In the genomic region with DNA sequence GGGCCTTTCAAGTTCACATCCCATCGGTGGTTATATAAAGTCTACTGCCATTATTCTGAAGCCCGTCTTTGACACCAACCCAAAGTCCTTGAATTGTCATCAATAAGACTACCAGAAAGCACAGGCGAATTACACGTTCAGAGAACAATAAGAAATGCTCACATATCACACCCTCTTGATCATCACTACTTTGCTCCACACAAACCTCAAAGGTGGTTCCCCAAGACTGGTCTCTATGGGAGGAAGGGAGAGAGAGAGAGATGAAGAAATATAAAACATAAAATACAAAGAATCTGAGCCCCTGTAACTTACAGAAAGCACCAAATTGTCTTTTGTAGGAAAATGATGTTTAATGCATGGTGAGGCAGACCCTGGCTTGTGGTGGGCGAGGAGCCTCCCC, we compare ENCODE assay signal across 12 cellular contexts. TPM values are rescaled to one million over a fixed set of nuclear protein-coding genes. Genes with fewer than 3 reads are reported as not detected.
DNase-seq lines count a peak whose midpoint lies in the region; ATAC-seq and TF ChIP-seq lines count a peak whose summit lies in the region.
"Had no signal": no experiment of that assay in that cellular context is flagged by ENCODE, and none has a peak within 500 bp of the region (broad histone marks: within the 10 kb centered on the region; RNA-seq: fewer than 3 reads in every experiment).

No MANE protein-coding gene starts in this region.

- peaks cover 17% of the 10 kb centered on the region for H3K36me3 ChIP-seq in RWPE2 (ENCODE audit: low read depth)

- H3K4me3 Mint-ChIP-seq in activated CD4-positive, alpha-beta T cell treated with anti-CD3 and anti-CD28 coated beads, Interleukin-2, amount 10 ng/mL, durations not matched to agents 7 days and 5 days, result no peak overlapping the region
- H3K4me3 Mint-ChIP-seq in stimulated activated naive CD8-positive, alpha-beta T cell treated with anti-CD3 and anti-CD28 coated beads, Interleukin-15, Interleukin-2, amounts not matched to agents 100 ng/mL and 50 ng/mL, for 24 hours, result peak overlapping the region; percentile 89
- H3K4me3 Mint-ChIP-seq in H9, result no peak overlapping the region

- H3K27ac Mint-ChIP-seq in activated CD4-positive, alpha-beta T cell treated with anti-CD3 and anti-CD28 coated beads, Interleukin-2, amount 10 ng/mL, durations not matched to agents 7 days and 5 days, result peak overlapping the region; percentile 61
- peak overlapping the region; percentile 86 for H3K27ac Mint-ChIP-seq in stimulated activated naive CD8-positive, alpha-beta T cell treated with anti-CD3 and anti-CD28 coated beads, Interleukin-15, Interleukin-2, amounts not matched to agents 100 ng/mL and 50 ng/mL, for 24 hours
- no peak overlapping the region for H3K27ac Mint-ChIP-seq in H9

- CTCF ChIA-PET in activated CD4-positive, alpha-beta T cell treated with anti-CD3 and anti-CD28 coated beads, Interleukin-2, amount 10 ng/mL, durations not matched to agents 7 days and 5 days (lab: Charles Lee), result interaction anchor here (1.8 kb wide), 1 partner anchor 128 kb away, joined by 7 read pairs; no protein-coding TSS in a partner anchor

- H2AK5ac ChIP-seq in H9 (ENCODE audit: insufficient read length, low read length), result no peak overlapping the region

- no peak overlapping the region for H2BK15ac ChIP-seq in H9 (ENCODE audit: low read depth, low read length)

- no peak overlapping the region for H4K91ac ChIP-seq in H9 (ENCODE audit: insufficient read length, low read depth, low read length)

- H3K9me3 ChIP-seq in RWPE2 (ENCODE audit: severe bottlenecking) (no peaks in the 10 kb centered on the region), H9 (ENCODE audit: control insufficient read depth, low read depth, low read length) (no peaks in the 10 kb centered on the region)
- H3K9me3 ChIP-seq: tibial nerve had no signal

- H3K23me2 ChIP-seq in H9 (ENCODE audit: insufficient read length, low read depth, low read length, poor library complexity, severe bottlenecking), result peaks cover 6% of the 10 kb centered on the region

- H4K20me1 ChIP-seq in H9 (ENCODE audit: control insufficient read depth, insufficient read depth, insufficient read length), result no peaks in the 10 kb centered on the region

- no peak overlapping the region for H2BK5ac ChIP-seq in H9 (ENCODE audit: insufficient read length, low read length)

- ATAC-seq in RWPE2 (ENCODE audit: low read depth), result no peak

- 0 out of 2 replicates have a peak, but pooled peaks cover 2% of the 10 kb centered on the region for H3K79me2 ChIP-seq in H9 (ENCODE audit: insufficient read depth, low read length)

- no peaks in the 10 kb centered on the region for H3K27me3 Mint-ChIP-seq in activated CD4-positive, alpha-beta T cell treated with anti-CD3 and anti-CD28 coated beads, Interleukin-2, amount 10 ng/mL, durations not matched to agents 7 days and 5 days
- no peaks in the 10 kb centered on the region for H3K27me3 Mint-ChIP-seq in stimulated activated naive CD8-positive, alpha-beta T cell treated with anti-CD3 and anti-CD28 coated beads, Interleukin-15, Interleukin-2, amounts not matched to agents 100 ng/mL and 50 ng/mL, for 24 hours
- H3K27me3 Mint-ChIP-seq in H9 (ENCODE audit: low read depth), result peaks cover 23% of the 10 kb centered on the region

- TF ChIP-seq CTCF in RWPE2 (IDR thresholded peaks at IDR 0.05; ENCODE audit: poor library complexity, severe bottlenecking) (no peak), H9 (conservative IDR thresholded peaks at IDR 0.05) (no peak)

- H3K14ac ChIP-seq in H9 (ENCODE audit: insufficient read depth, low read length), result no peak overlapping the region

- no peak overlapping the region for H3K9ac ChIP-seq in H9 (ENCODE audit: extremely low read depth, insufficient read length, low read length)

- H3K4me1 ChIP-seq in RWPE2 (ENCODE audit: insufficient read depth, poor library complexity, severe bottlenecking) (peaks cover 50% of the 10 kb centered on the region), H9 (ENCODE audit: insufficient read depth, low read length) (no peaks in the 10 kb centered on the region; the same call in 1 of the 2 replicates)

- H3K4me2 ChIP-seq in H9 (ENCODE audit: insufficient read depth, insufficient read length, low read length), result no peak overlapping the region

- no peak overlapping the region for H2BK12ac ChIP-seq in H9 (ENCODE audit: insufficient read length, low read depth, low read length)

- H3K36me3 Mint-ChIP-seq in activated CD4-positive, alpha-beta T cell treated with anti-CD3 and anti-CD28 coated beads, Interleukin-2, amount 10 ng/mL, durations not matched to agents 7 days and 5 days (ENCODE audit: low read depth), result peaks cover 31% of the 10 kb centered on the region
- peaks cover 25% of the 10 kb centered on the region for H3K36me3 Mint-ChIP-seq in stimulated activated naive CD8-positive, alpha-beta T cell treated with anti-CD3 and anti-CD28 coated beads, Interleukin-15, Interleukin-2, amounts not matched to agents 100 ng/mL and 50 ng/mL, for 24 hours (ENCODE audit: low read depth)
- peaks cover 0 to 6% (median 0%) of the 10 kb centered on the region in 3 experiments; a peak in 1 of 7 replicates for H3K36me3 Mint-ChIP-seq in H9 (ENCODE audit: insufficient read depth in 1 of 3, low read depth in 3 of 3)

- H3K23ac ChIP-seq in H9 (ENCODE audit: insufficient read length, low read depth, low read length), result no peak overlapping the region

- H3K79me1 ChIP-seq in H9 (ENCODE audit: insufficient read depth, low read depth, low read length, poor library complexity, severe bottlenecking), result no peaks in the 10 kb centered on the region

- H3K27me3 ChIP-seq in RWPE2 (ENCODE audit: insufficient read depth, poor library complexity, severe bottlenecking) (no peaks in the 10 kb centered on the region), H9 (ENCODE audit: insufficient read depth, low read length) (peaks cover 4% of the 10 kb centered on the region; the same call in 1 of the 2 replicates)
- H3K27me3 ChIP-seq: tibial nerve had no signal

- no peak overlapping the region for H4K8ac ChIP-seq in H9 (replicated peaks; ENCODE audit: insufficient read length, low read depth, low read length)

- H3T11ph ChIP-seq in H9 (ENCODE audit: low read length), result no peak overlapping the region

- no peak overlapping the region for H3K4me3 ChIP-seq in RWPE2 (ENCODE audit: severe bottlenecking)
- H3K4me3 ChIP-seq: tibial nerve had no signal

- H3K4me1 Mint-ChIP-seq in activated CD4-positive, alpha-beta T cell treated with anti-CD3 and anti-CD28 coated beads, Interleukin-2, amount 10 ng/mL, durations not matched to agents 7 days and 5 days, result peaks cover 68% of the 10 kb centered on the region
- peaks cover 78% of the 10 kb centered on the region for H3K4me1 Mint-ChIP-seq in stimulated activated naive CD8-positive, alpha-beta T cell treated with anti-CD3 and anti-CD28 coated beads, Interleukin-15, Interleukin-2, amounts not matched to agents 100 ng/mL and 50 ng/mL, for 24 hours (ENCODE audit: low read depth)
- H3K4me1 Mint-ChIP-seq in H9, result peaks cover 22 to 24% of the 10 kb centered on the region in 2 experiments

- no peak overlapping the region for H3K18ac ChIP-seq in H9 (ENCODE audit: insufficient read length, low read depth, low read length)

- H3K4ac ChIP-seq in H9 (ENCODE audit: low read depth, low read length), result no peak overlapping the region

- no peak overlapping the region for H2AFZ ChIP-seq in H9 (ENCODE audit: low read length)

- H3K56ac ChIP-seq in H9 (ENCODE audit: insufficient read length, low read depth, low read length), result no peak overlapping the region

- POLR2A ChIA-PET in activated CD4-positive, alpha-beta T cell treated with anti-CD3 and anti-CD28 coated beads, Interleukin-2, amount 10 ng/mL, durations not matched to agents 7 days and 5 days (lab: Charles Lee), result no interaction called here

- peak overlapping the region; percentile 95 for H3K27ac ChIP-seq in RWPE2 (ENCODE audit: poor library complexity, severe bottlenecking)
- no peak overlapping the region for H3K27ac ChIP-seq in H9 (ENCODE audit: insufficient read length, low read depth, low read length)
- H3K27ac ChIP-seq: tibial nerve had no signal

- H2BK120ac ChIP-seq in H9 (ENCODE audit: low read depth, low read length, poor library complexity, severe bottlenecking), result no peak overlapping the region

- H3K9me3 Mint-ChIP-seq in activated CD4-positive, alpha-beta T cell treated with anti-CD3 and anti-CD28 coated beads, Interleukin-2, amount 10 ng/mL, durations not matched to agents 7 days and 5 days, result no peaks in the 10 kb centered on the region
- no peaks in the 10 kb centered on the region for H3K9me3 Mint-ChIP-seq in stimulated activated naive CD8-positive, alpha-beta T cell treated with anti-CD3 and anti-CD28 coated beads, Interleukin-15, Interleukin-2, amounts not matched to agents 100 ng/mL and 50 ng/mL, for 24 hours
- no peaks in the 10 kb centered on the region; a peak in 1 of 5 replicates for H3K9me3 Mint-ChIP-seq in H9

- peak; percentile 44 for DNase-seq in activated CD4-positive, alpha-beta T cell treated with anti-CD3 and anti-CD28 coated beads, Interleukin-2, amount 10 ng/mL, durations not matched to agents 7 days and 5 days
- DNase-seq in activated CD4-positive, alpha-beta T cell treated with anti-CD3 and anti-CD28 coated beads, Interleukin-2, amount 50 U/mL, for 4 hours, result no peak
- DNase-seq in RWPE2 (ENCODE audit: low spot score) (no peak), iris pigment epithelial cell (ENCODE audit: low read depth) (peak; percentile 35), globus pallidus (ENCODE audit: low spot score) (no peak), cortex of kidney (lab: John Stamatoyannopoulos, UW) (no peak), H9 (no peak)
- DNase-seq: DMS 273 treated with DMSO at 0.1 percent for 48 hours, foreskin fibroblast, OCI-M1 had no signal

- H2BK20ac ChIP-seq in H9 (ENCODE audit: low read depth, low read length, poor library complexity, severe bottlenecking), result no peak overlapping the region

- no CpG with 5 or more reads among the region's 5 CpGs for WGBS in H9 (ENCODE audit: extremely low coverage, insufficient read length, low lambda C conversion rate)

- no peak overlapping the region for H4K5ac ChIP-seq in H9 (ENCODE audit: insufficient read length, low read depth, low read length)

RNA-seq across cellular contexts. Expression of a gene that starts 4.4 kb away (rescaled TPM):
- total RNA-seq in activated CD4-positive, alpha-beta T cell treated with anti-CD3 and anti-CD28 coated beads, Interleukin-2, amount 10 ng/mL, durations not matched to agents 7 days and 5 days, result 10 to 100 TPM; 22.5 to 27.5 TPM
- 19.0 and 21.9 TPM in 2 replicates for total RNA-seq in H9 (2021)

RNA-seq across cellular contexts. Expression of a gene that starts 55.7 kb away (rescaled TPM):
- total RNA-seq in activated CD4-positive, alpha-beta T cell treated with anti-CD3 and anti-CD28 coated beads, Interleukin-2, amount 10 ng/mL, durations not matched to agents 7 days and 5 days, result 10 to 100 TPM in 1 of 2 experiments, 1 to 10 TPM in 1; 8.8 to 11.8 TPM
- total RNA-seq in H9 (2021), result 0.39 and 1.4 TPM in 2 replicates

Comparison
In these comparisons a context has a peak if more than half of its experiments do, and no peak if none do; other contexts are left out.
1. DNase-seq: peak in activated CD4-positive, alpha-beta T cell treated with anti-CD3 and anti-CD28 coated beads, Interleukin-2, amount 10 ng/mL, durations not matched to agents 7 days and 5 days (single experiment) and iris pigment epithelial cell (single experiment); none in activated CD4-positive, alpha-beta T cell treated with anti-CD3 and anti-CD28 coated beads, Interleukin-2, amount 50 U/mL, for 4 hours (0 of 2), RWPE2 (single experiment), globus pallidus (single experiment), cortex of kidney (single experiment) and H9 (single experiment).
2. H3K27ac Mint-ChIP-seq: peak in activated CD4-positive, alpha-beta T cell treated with anti-CD3 and anti-CD28 coated beads, Interleukin-2, amount 10 ng/mL, durations not matched to agents 7 days and 5 days (single experiment) and stimulated activated naive CD8-positive, alpha-beta T cell treated with anti-CD3 and anti-CD28 coated beads, Interleukin-15, Interleukin-2, amounts not matched to agents 100 ng/mL and 50 ng/mL, for 24 hours (single experiment); none in H9 (0 of 3).